Comparison of ENCODE assay signal across 8 cellular contexts in the genomic region with DNA sequence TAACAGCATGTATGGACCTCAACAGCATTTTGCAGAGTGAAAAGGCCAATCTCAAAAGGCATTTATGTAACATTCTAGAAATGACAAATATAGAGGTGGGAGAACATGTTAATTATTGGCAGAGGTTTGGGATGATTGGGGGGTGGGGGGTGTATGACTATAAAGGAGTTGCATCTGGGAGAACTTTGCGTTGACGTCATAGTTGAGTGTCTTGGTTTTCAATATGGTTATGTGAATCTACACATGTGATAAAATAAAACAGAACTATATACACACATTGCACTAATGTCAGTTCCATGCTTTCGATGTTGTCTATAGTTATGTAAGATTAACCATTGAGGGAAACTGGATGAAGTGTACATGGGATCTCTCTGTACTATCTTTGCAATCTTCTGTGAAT.
"Had no signal": no experiment of that assay in that cellular context is flagged by ENCODE, and none has a peak within 500 bp of the region (broad histone marks: within the 10 kb centered on the region; RNA-seq: fewer than 3 reads in every experiment).

No MANE protein-coding gene starts in this region.

- DNase-seq: GDM1, GF-D8 had no signal

- H3K4me3 ChIP-seq: GM12878 had no signal

- ATAC-seq: GM12878 had no signal

- FAIRE-seq: G401.6, GM12878, GM12891, GM12892, GM18507, GM19239 had no signal
